ENCODE assay signal across 8 cellular contexts in genomic region chr6:7261030-7261841, GRCh38. TPM values are rescaled to one million over a fixed set of nuclear protein-coding genes. Genes with fewer than 3 reads are reported as not detected.
DNase-seq lines count a peak whose midpoint lies in the region; ATAC-seq and TF ChIP-seq lines count a peak whose summit lies in the region.

No MANE protein-coding gene starts in this region.

- TF ChIP-seq POLR2A in suprapubic skin (IDR thresholded peaks at IDR 0.05): peak in 1 of 2 donors; percentile 17

- ATAC-seq in GM18858 (IDR thresholded peaks at IDR 0.05; ENCODE audit: unreplicated experiment) (peak; percentile 73), HG03432 (IDR thresholded peaks at IDR 0.05; ENCODE audit: unreplicated experiment) (peak; percentile 85)

- peak; percentile 77 for DNase-seq in AG10803 (ENCODE audit: low read depth)
- DNase-seq in NCI-H774 (lab: John Stamatoyannopoulos, UW): peak; percentile 75
- DNase-seq in activated T-helper 1 cell treated with anti-CD3 and anti-CD28 coated beads, Interleukin-12 subunit alpha, Interleukin-12 subunit beta, Interleukin-2, Interleukin-4 antibody, amounts not matched to agents 30 ng/mL and 10 ng/mL and 1 ng/mL, durations not matched to agents 14 hours and 24 hours and 36 hours (ENCODE audit: low spot score): peak; percentile 20
- peak; percentile 86 to 95 for DNase-seq in foreskin fibroblast
- DNase-seq in nephron progenitor cell: peak; percentile 89
- peak; percentile 90 to 94 for DNase-seq in suprapubic skin (ENCODE audit: low spot score in 2 of 2)

- peak overlapping the region; percentile 76 for H3K4me3 Mint-ChIP-seq in activated T-helper 1 cell treated with anti-CD3 and anti-CD28 coated beads, Interleukin-12 subunit alpha, Interleukin-12 subunit beta, Interleukin-2, Interleukin-4 antibody, amounts not matched to agents 30 ng/mL and 10 ng/mL and 1 ng/mL, durations not matched to agents 14 hours and 24 hours and 36 hours
- H3K4me3 Mint-ChIP-seq in nephron progenitor cell: peak overlapping the region; percentile 87

- H3K27ac Mint-ChIP-seq in activated T-helper 1 cell treated with anti-CD3 and anti-CD28 coated beads, Interleukin-12 subunit alpha, Interleukin-12 subunit beta, Interleukin-2, Interleukin-4 antibody, amounts not matched to agents 30 ng/mL and 10 ng/mL and 1 ng/mL, durations not matched to agents 14 hours and 24 hours and 36 hours: peak overlapping the region; percentile 73
- peak overlapping the region; percentile 94 for H3K27ac Mint-ChIP-seq in nephron progenitor cell

- peak overlapping the region; percentile 74 for H3K27ac ChIP-seq in suprapubic skin

- H3K4me3 ChIP-seq in AG10803 (ENCODE audit: low read length) (peak overlapping the region; percentile 87), foreskin fibroblast (ENCODE audit: low read depth in 1 of 2, low read length in 2 of 2) (peak overlapping the region; percentile 74 to 84), suprapubic skin (peak overlapping the region; percentile 58)

- intact Hi-C loops in activated T-helper 1 cell treated with anti-CD3 and anti-CD28 coated beads, Interleukin-12 subunit alpha, Interleukin-12 subunit beta, Interleukin-2, Interleukin-4 antibody, amounts not matched to agents 30 ng/mL and 10 ng/mL and 1 ng/mL, durations not matched to agents 14 hours and 24 hours and 36 hours (cut with micrococcal nuclease): no loop called here

- TF ChIP-seq CTCF in AG10803 (conservative IDR thresholded peaks at IDR 0.05; ENCODE audit: low read length): no peak
- TF ChIP-seq CTCF in foreskin fibroblast (IDR thresholded peaks at IDR 0.05; ENCODE audit: low read depth, low read length): no peak
- TF ChIP-seq CTCF in nephron progenitor cell (IDR thresholded peaks at IDR 0.05): no peak
- TF ChIP-seq CTCF in suprapubic skin (IDR thresholded peaks at IDR 0.05): no peak

- no peaks in the 10 kb centered on the region for H3K27me3 ChIP-seq in suprapubic skin

- WGBS in suprapubic skin: 2% methylated on average over 34 of the region's 43 CpGs

- H3K4me1 Mint-ChIP-seq in activated T-helper 1 cell treated with anti-CD3 and anti-CD28 coated beads, Interleukin-12 subunit alpha, Interleukin-12 subunit beta, Interleukin-2, Interleukin-4 antibody, amounts not matched to agents 30 ng/mL and 10 ng/mL and 1 ng/mL, durations not matched to agents 14 hours and 24 hours and 36 hours (ENCODE audit: low read depth): peaks cover 21% of the 10 kb centered on the region
- peaks cover 47% of the 10 kb centered on the region for H3K4me1 Mint-ChIP-seq in nephron progenitor cell

- TF ChIP-seq EP300 in suprapubic skin (IDR thresholded peaks at IDR 0.05): no peak

- peaks cover 21% of the 10 kb centered on the region for H3K4me1 ChIP-seq in suprapubic skin

- H3K36me3 Mint-ChIP-seq in activated T-helper 1 cell treated with anti-CD3 and anti-CD28 coated beads, Interleukin-12 subunit alpha, Interleukin-12 subunit beta, Interleukin-2, Interleukin-4 antibody, amounts not matched to agents 30 ng/mL and 10 ng/mL and 1 ng/mL, durations not matched to agents 14 hours and 24 hours and 36 hours (ENCODE audit: low read depth): no peaks in the 10 kb centered on the region
- peaks cover 5% of the 10 kb centered on the region for H3K36me3 Mint-ChIP-seq in nephron progenitor cell (ENCODE audit: low read depth)

- no peaks in the 10 kb centered on the region for H3K36me3 ChIP-seq in suprapubic skin

- H3K9me3 ChIP-seq in suprapubic skin: no peaks in the 10 kb centered on the region

- no peaks in the 10 kb centered on the region for H3K9me3 Mint-ChIP-seq in activated T-helper 1 cell treated with anti-CD3 and anti-CD28 coated beads, Interleukin-12 subunit alpha, Interleukin-12 subunit beta, Interleukin-2, Interleukin-4 antibody, amounts not matched to agents 30 ng/mL and 10 ng/mL and 1 ng/mL, durations not matched to agents 14 hours and 24 hours and 36 hours
- H3K9me3 Mint-ChIP-seq in nephron progenitor cell: peaks cover 22% of the 10 kb centered on the region

- H3K27me3 Mint-ChIP-seq in activated T-helper 1 cell treated with anti-CD3 and anti-CD28 coated beads, Interleukin-12 subunit alpha, Interleukin-12 subunit beta, Interleukin-2, Interleukin-4 antibody, amounts not matched to agents 30 ng/mL and 10 ng/mL and 1 ng/mL, durations not matched to agents 14 hours and 24 hours and 36 hours (ENCODE audit: insufficient read depth): peaks cover 13% of the 10 kb centered on the region
- H3K27me3 Mint-ChIP-seq in nephron progenitor cell (ENCODE audit: low read depth, poor library complexity): peaks cover 3% of the 10 kb centered on the region

RNA-seq across cellular contexts. Expression of gene SSR1, which starts 51.8 kb away (rescaled TPM):
- total RNA-seq in activated T-helper 1 cell treated with anti-CD3 and anti-CD28 coated beads, Interleukin-12 subunit alpha, Interleukin-12 subunit beta, Interleukin-2, Interleukin-4 antibody, amounts not matched to agents 30 ng/mL and 10 ng/mL and 1 ng/mL, durations not matched to agents 14 hours and 24 hours and 36 hours: 160 and 168 TPM in 2 replicates
- 10 to 100 TPM; 28.9 to 74.6 (median 39.2) TPM for total RNA-seq in suprapubic skin

Comparison
In these comparisons a context has a peak if more than half of its experiments do, and no peak if none do; other contexts are left out.
1. Peak in every context shown above with its lines: DNase-seq, ATAC-seq, H3K4me3 ChIP-seq and H3K27ac ChIP-seq.
2. DNase-seq: peak in every context shown above with its lines; median percentile 92 in suprapubic skin; 90 in foreskin fibroblast; 89 in nephron progenitor cell; 77 in AG10803; 75 in NCI-H774; 20 in activated T-helper 1 cell treated with anti-CD3 and anti-CD28 coated beads, Interleukin-12 subunit alpha, Interleukin-12 subunit beta, Interleukin-2, Interleukin-4 antibody, amounts not matched to agents 30 ng/mL and 10 ng/mL and 1 ng/mL, durations not matched to agents 14 hours and 24 hours and 36 hours.